In the genomic region with DNA sequence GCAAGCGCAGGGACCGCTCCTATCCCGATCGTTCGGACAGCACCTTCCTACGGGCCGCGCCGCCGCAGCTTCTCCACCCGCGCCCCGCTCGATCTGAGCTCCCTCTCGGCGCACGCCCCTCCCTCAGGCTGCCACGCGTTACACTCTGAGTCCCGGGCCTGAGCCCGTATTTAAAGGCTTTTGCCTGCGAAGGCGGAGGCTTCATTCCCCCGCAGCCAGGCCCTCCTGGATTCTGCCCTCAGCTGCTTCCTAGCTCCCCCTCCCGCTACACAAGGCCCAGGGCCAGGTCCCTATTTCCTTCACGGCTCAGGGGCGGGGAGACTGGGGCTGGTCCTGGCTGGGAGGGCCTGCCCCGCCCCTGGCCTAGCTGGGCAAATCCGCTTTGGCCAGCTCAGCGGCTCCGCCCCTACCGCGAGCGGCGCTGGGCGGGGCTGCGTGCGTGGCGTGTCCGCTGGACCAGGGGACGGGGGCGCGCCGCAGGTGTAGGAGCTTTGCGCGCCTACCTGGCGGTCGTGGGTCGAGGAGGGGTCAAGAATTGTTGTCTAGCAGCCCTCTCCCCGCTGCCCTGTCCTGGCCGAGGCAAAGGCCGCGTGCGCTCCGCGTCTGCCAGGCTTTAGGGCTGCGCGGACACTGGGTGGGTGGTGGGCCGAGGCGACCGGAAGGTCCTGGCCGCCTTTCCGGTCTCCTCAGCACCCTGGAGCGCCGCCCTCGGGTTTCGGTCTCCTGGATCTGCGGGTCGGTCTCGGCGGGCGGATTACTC, we compare ENCODE assay signal across 8 cellular contexts. TPM values are rescaled to one million over a fixed set of nuclear protein-coding genes. Genes with fewer than 3 reads are reported as not detected.
DNase-seq lines count a peak whose midpoint lies in the region; ATAC-seq and TF ChIP-seq lines count a peak whose summit lies in the region.

TSS of gene UGDH (minus strand) at position 144 of the 760 bp plus-strand sequence. CDS start 5,927 bp downstream, outside the sequence.

- H2BK20ac ChIP-seq in IMR-90 (ENCODE audit: low read depth, low read length): no peak within 1 kb of the TSS

- peak within 1 kb of the TSS; percentile 82 for H3K4me2 ChIP-seq in IMR-90 (ENCODE audit: low read depth, low read length)

- H2AK5ac ChIP-seq in IMR-90 (ENCODE audit: low read depth, low read length): peak within 1 kb of the TSS; percentile 85

- in situ Hi-C loops in IMR-90 (cut with MboI; ENCODE audit: low sequenced_read_pairs): loop anchor here (10.0 kb wide), 1 partner anchor 107 kb away; the partner anchor contains the start of gene SMIM14

- intact Hi-C loops in IMR-90 (cut with micrococcal nuclease): loop anchor here (1.0 to 5.0 kb wide), 7 partner anchors 31 to 451 kb away; partner anchors contain the start of gene UBE2K

- H4K5ac ChIP-seq in IMR-90 (ENCODE audit: low read depth, low read length): peak within 1 kb of the TSS; percentile 71

- peak; percentile 77 for DNase-seq in DMS114 treated with DMSO at 0.1 percent for 48 hours (lab: John Stamatoyannopoulos, UW; ENCODE audit: unreplicated experiment)
- peak; percentile 99 for DNase-seq in IMR-90
- DNase-seq in OCI-M1 (lab: John Stamatoyannopoulos, UW): peak; percentile 97
- peak; percentile 87 for DNase-seq in activated T-cell treated with anti-CD3 and anti-CD28 coated beads for 24 hours (ENCODE audit: low read depth)
- peak; percentile 93 for DNase-seq in epidermal melanocyte (ENCODE audit: insufficient read length, low spot score)
- DNase-seq in stimulated activated CD8-positive, alpha-beta memory T cell treated with anti-CD3 and anti-CD28 coated beads, Interleukin-4, amount 100 ng/mL, for 1 hour (ENCODE audit: low read depth in 2 of 2, low spot score in 1 of 2): peak; percentile 64 to 77

- CTCF ChIA-PET in IMR-90 (lab: Yijun Ruan, JAX): interaction anchor here (0.6 to 0.9 kb wide), 3 partner anchors 16 to 58 kb away, joined by 3 read pairs; no protein-coding TSS in a partner anchor

- peaks cover 14% of the 10 kb centered on the region; the same call in 1 of the 2 replicates for H4K20me1 ChIP-seq in IMR-90 (ENCODE audit: insufficient read depth, low read length)

- POLR2A ChIA-PET in IMR-90 (lab: Charles Lee; ENCODE audit: unreplicated experiment): interaction anchor here (0.9 to 1.1 kb wide), 3 partner anchors 42 to 170 kb away, joined by 3 to 8 read pairs (median 5); partner anchors contain the start of gene SMIM14

- H3K4me1 ChIP-seq in IMR-90 (ENCODE audit: control insufficient read depth, insufficient read depth, low read length): peaks cover 7% of the 10 kb centered on the region
- H3K4me1 ChIP-seq in mononuclear cell (ENCODE audit: insufficient read depth, low read length): peaks cover 13% of the 10 kb centered on the region

- H3K56ac ChIP-seq in IMR-90 (ENCODE audit: extremely low read depth, insufficient read depth, low read length): peak within 1 kb of the TSS; percentile 96

- H3K79me1 ChIP-seq in IMR-90 (ENCODE audit: low read depth in 1 of 2, low read length in 2 of 2): peaks cover 6 to 46% of the 10 kb centered on the region in 2 experiments; a peak in 3 of 4 replicates

- H3K36me3 ChIP-seq in IMR-90 (ENCODE audit: control insufficient read depth, insufficient read depth, low read length): peaks cover 1% of the 10 kb centered on the region; the same call in 1 of the 2 replicates

- peaks cover 7% of the 10 kb centered on the region; the same call in 1 of the 2 replicates for H3K9me1 ChIP-seq in IMR-90 (ENCODE audit: insufficient read depth, low read length)

- peak within 1 kb of the TSS; percentile 99 for H2AFZ ChIP-seq in IMR-90 (replicated peaks; ENCODE audit: low read length, poor library complexity)

- peak within 1 kb of the TSS; percentile 94 for H2BK120ac ChIP-seq in IMR-90 (ENCODE audit: low read depth, low read length)

- peak within 1 kb of the TSS; percentile 95 for H4K91ac ChIP-seq in IMR-90 (ENCODE audit: insufficient read depth, low read depth, low read length)

- peak within 1 kb of the TSS; percentile 98 for H2AK9ac ChIP-seq in IMR-90 (replicated peaks; ENCODE audit: low read depth, low read length, poor library complexity)

- peak; percentile 21 for TF ChIP-seq RAD21 in IMR-90 (IDR thresholded peaks at IDR 0.05; ENCODE audit: low read length)

- dilution Hi-C loops in IMR-90 (cut with HindIII; ENCODE audit: low sequenced_read_pairs, unreplicated experiment): no loop called here

- peak within 1 kb of the TSS; percentile 90 for H3K23ac ChIP-seq in IMR-90 (ENCODE audit: low read depth, low read length)

- TF ChIP-seq POLR2A in IMR-90 (IDR thresholded peaks at IDR 0.05; ENCODE audit: low read depth, low read length): peak; percentile 99

- H3K18ac ChIP-seq in IMR-90 (ENCODE audit: low read depth, low read length): peak within 1 kb of the TSS; percentile 89

- no peak for TF ChIP-seq CTCF in IMR-90 (conservative IDR thresholded peaks at IDR 0.05; ENCODE audit: low read depth, low read length)

- ATAC-seq in GM21528 (IDR thresholded peaks at IDR 0.05; ENCODE audit: low FRiP score, unreplicated experiment) (peak; percentile 96), IMR-90 (ENCODE audit: low read depth) (peak; percentile 96)

- peak within 1 kb of the TSS; percentile 96 for H2BK5ac ChIP-seq in IMR-90 (ENCODE audit: low read depth, low read length, poor library complexity, severe bottlenecking)

- H3K27ac ChIP-seq in IMR-90 (ENCODE audit: insufficient read depth, low read length): peak within 1 kb of the TSS; percentile 93

- peak within 1 kb of the TSS; percentile 95 for H3K14ac ChIP-seq in IMR-90 (replicated peaks; ENCODE audit: low read depth, low read length)

- H3K4me3 ChIP-seq in IMR-90 (ENCODE audit: insufficient read depth, low read depth, low read length): peak within 1 kb of the TSS; percentile 76
- peak within 1 kb of the TSS; percentile 85 for H3K4me3 ChIP-seq in mononuclear cell (ENCODE audit: low read length)

- BruUV-seq in IMR-90 (replicated peaks; lab: Mats Ljungman, UMichigan): no TSS peak

- H4K8ac ChIP-seq in IMR-90 (ENCODE audit: low read depth in 2 of 2, low read length in 2 of 2): peak within 1 kb of the TSS; percentile 70 to 98

- H3K9ac ChIP-seq in IMR-90 (ENCODE audit: low read depth, low read length): peak within 1 kb of the TSS; percentile 83

- peak within 1 kb of the TSS; percentile 98 for H3K4ac ChIP-seq in IMR-90 (ENCODE audit: low read depth, low read length)

- WGBS in IMR-90 (ENCODE audit: extremely low coverage in 2 of 2, insufficient read length in 1 of 2), 2 experiments: 0% methylated on average over 48 of the region's 72 CpGs; no CpG with 5 or more reads in 1 of the 2 experiments

- H3K9me3 ChIP-seq in IMR-90 (ENCODE audit: control insufficient read depth, insufficient read depth, low read length): peaks cover 3% of the 10 kb centered on the region; the same call in 1 of the 2 replicates
- H3K9me3 ChIP-seq in mononuclear cell (ENCODE audit: low read depth, low read length): no peaks in the 10 kb centered on the region

- H2BK15ac ChIP-seq in IMR-90 (ENCODE audit: low read depth, low read length): peak within 1 kb of the TSS; percentile 68; the same call in 2 of the 3 replicates

- H3K27me3 ChIP-seq in IMR-90 (ENCODE audit: control insufficient read depth, insufficient read depth, low read length): no peaks in the 10 kb centered on the region
- no peaks in the 10 kb centered on the region for H3K27me3 ChIP-seq in mononuclear cell (ENCODE audit: insufficient read depth, low read length)

TF ChIP-seq in IMR-90, 13 proteins besides CTCF, POLR2A, EP300 and RAD21:
- TF ChIP-seq MAFK (IDR thresholded peaks at IDR 0.05; ENCODE audit: low read depth, low read length) (no peak), MXI1 (IDR thresholded peaks at IDR 0.05; ENCODE audit: borderline replicate concordance, low read depth, low read length) (peak; percentile 78), CEBPB (IDR thresholded peaks at IDR 0.05; ENCODE audit: low read depth, low read length) (no peak), SMC3 (IDR thresholded peaks at IDR 0.05; ENCODE audit: low read depth, low read length) (peak; percentile 3; the same call in 1 of the 2 replicates), MAZ (IDR thresholded peaks at IDR 0.05; ENCODE audit: borderline replicate concordance, low read depth, low read length) (peak; percentile 95; the same call in 1 of the 2 replicates)

RNA-seq across cellular contexts. Expression of gene UGDH, which starts in this region (rescaled TPM):
- total RNA-seq in IMR-90 (2012; rRNA removed) (257 and 600 TPM in 2 replicates), mononuclear cell (2.2 TPM)
- 53.7 and 69.2 TPM in 2 replicates for polyA plus RNA-seq in IMR-90 (2012; rRNA removed)
- polyA plus RNA-seq in IMR-90 (2012; cell fraction: cytosol; rRNA removed): 96.2 and 97.8 TPM in 2 replicates
- polyA plus RNA-seq in IMR-90 (2012; cell fraction: nucleus; rRNA removed; ENCODE audit: low replicate concordance): 30.0 and 57.9 TPM in 2 replicates

Comparison
In these comparisons a context has a peak if more than half of its experiments do, and no peak if none do; other contexts are left out.
1. Peak in every context shown above with its lines: DNase-seq, ATAC-seq, H3K4me3 ChIP-seq and H3K27ac ChIP-seq.
2. RNA of gene UGDH (total RNA-seq): 257 to 600 TPM in IMR-90; 2.2 TPM in mononuclear cell (single experiment); every median in the first group is over 10 times any median in the second.